11 cellular contexts compared by ENCODE assay signal in the genomic region with DNA sequence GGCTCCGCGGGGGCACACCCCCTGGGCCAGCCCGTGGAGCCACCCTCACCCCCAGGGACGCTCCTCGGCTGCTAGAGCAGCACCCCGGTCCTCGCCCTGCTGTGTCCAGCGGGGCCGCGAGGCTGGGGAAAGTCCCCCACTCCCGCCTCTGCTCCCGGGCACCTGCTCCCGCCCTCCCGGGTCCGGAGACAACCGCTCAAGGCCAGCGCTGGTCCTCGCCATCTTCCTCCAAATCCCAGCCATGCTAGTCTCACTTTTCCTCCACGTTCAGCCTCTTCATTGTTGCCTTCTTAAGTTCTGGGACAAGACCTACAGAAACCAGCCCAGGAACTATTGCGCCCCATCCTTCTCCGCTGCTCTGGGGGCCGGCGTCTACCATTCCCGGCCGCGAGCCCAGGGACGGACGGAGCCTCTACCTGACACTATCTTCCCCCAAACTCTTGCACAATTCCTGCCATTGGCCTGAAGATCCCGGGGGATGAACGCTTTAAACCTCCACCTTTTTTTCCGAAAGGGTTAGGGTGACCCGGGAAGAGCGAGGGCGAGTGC. TPM values are rescaled to one million over a fixed set of nuclear protein-coding genes. Genes with fewer than 3 reads are reported as not detected.
DNase-seq lines count a peak whose midpoint lies in the region; ATAC-seq and TF ChIP-seq lines count a peak whose summit lies in the region.
"Had no signal": no experiment of that assay in that cellular context is flagged by ENCODE, and none has a peak within 500 bp of the region (broad histone marks: within the 10 kb centered on the region; RNA-seq: fewer than 3 reads in every experiment).

No MANE protein-coding gene starts in this region.

- H3K4me1 ChIP-seq in mammary epithelial cell (ENCODE audit: insufficient read depth, low read length) (peaks cover 1% of the 10 kb centered on the region), mesenchymal stem cell (ENCODE audit: control insufficient read depth, insufficient read depth, low read depth, low read length) (peaks cover 19% of the 10 kb centered on the region), upper lobe of left lung (peaks cover 9 to 22% (median 16%) of the 10 kb centered on the region in 4 donors), gastroesophageal sphincter (peaks cover 0 to 20% (median 6%) of the 10 kb centered on the region in 3 donors)

- H3K9me3 ChIP-seq in mammary epithelial cell (replicated peaks; ENCODE audit: insufficient read depth, low read length) (no peaks in the 10 kb centered on the region), mesenchymal stem cell (ENCODE audit: control insufficient read depth, low read length) (no peaks in the 10 kb centered on the region), upper lobe of left lung (no peaks in the 10 kb centered on the region), gastroesophageal sphincter (no peaks in the 10 kb centered on the region)

- H3K4me3 ChIP-seq in mammary epithelial cell (replicated peaks in 1 of 3; ENCODE audit: insufficient read depth in 1 of 3, low read depth in 2 of 3, low read length in 3 of 3): peak overlapping the region in 1 of 3 experiments; percentile 20
- no peak overlapping the region for H3K4me3 ChIP-seq in mesenchymal stem cell (ENCODE audit: insufficient read depth in 1 of 2, low read depth in 1 of 2, low read length in 2 of 2)
- peak overlapping the region in 3 of 4 donors; percentile 1 to 30 (median 5) for H3K4me3 ChIP-seq in upper lobe of left lung
- peak overlapping the region in 1 of 2 donors; percentile 37 for H3K4me3 ChIP-seq in gastroesophageal sphincter

- H2BK15ac ChIP-seq in mesenchymal stem cell (ENCODE audit: low read depth, poor library complexity, severe bottlenecking): no peak overlapping the region

- no peak overlapping the region for H3K18ac ChIP-seq in mesenchymal stem cell (ENCODE audit: low read depth in 1 of 2, low read length in 2 of 2)

- 9% methylated on average over 18 of the region's 34 CpGs for WGBS in mammary epithelial cell (ENCODE audit: low coverage, missing lambda C conversion rate)
- WGBS in mesenchymal stem cell: 16% methylated on average over 33 of the region's 34 CpGs
- WGBS in upper lobe of left lung, 2 donors: 6 to 8% methylated on average over 26 to 27 of the region's 34 CpGs
- 1% methylated on average over 10 of the region's 34 CpGs; no CpG with 5 or more reads in 1 of the 2 donors for WGBS in gastroesophageal sphincter (ENCODE audit: low coverage in 1 of 2), 2 donors

- dilution Hi-C loops in mammary epithelial cell (cut with HindIII; ENCODE audit: low sequenced_read_pairs): no loop called here

- no peak for ATAC-seq in upper lobe of left lung (ENCODE audit: low FRiP score in 2 of 2)
- ATAC-seq in gastroesophageal sphincter: no peak
- ATAC-seq in GM21360 (IDR thresholded peaks at IDR 0.05; ENCODE audit: unreplicated experiment): no peak

- H3K79me1 ChIP-seq in mesenchymal stem cell (replicated peaks; ENCODE audit: low read length, poor library complexity, severe bottlenecking): no peaks in the 10 kb centered on the region

- no peaks in the 10 kb centered on the region for H3K9me3 Mint-ChIP-seq in MCF 10A (ENCODE audit: unreplicated experiment)
- H3K9me3 Mint-ChIP-seq in activated naive CD8-positive, alpha-beta T cell treated with anti-CD3 and anti-CD28 coated beads for 36 hours: no peaks in the 10 kb centered on the region

- H3K4me2 ChIP-seq in mammary epithelial cell (ENCODE audit: insufficient read depth, low read depth, low read length): peak overlapping the region; percentile 44
- peak overlapping the region; percentile 55 for H3K4me2 ChIP-seq in mesenchymal stem cell (ENCODE audit: low read length, poor library complexity, severe bottlenecking)

- H3K9ac ChIP-seq in mammary epithelial cell (ENCODE audit: insufficient read depth, low read length) (no peak overlapping the region), mesenchymal stem cell (ENCODE audit: low read length) (no peak overlapping the region)

- peak overlapping the region; percentile 69 for H2AFZ ChIP-seq in mammary epithelial cell (ENCODE audit: low read depth, low read length)
- no peak overlapping the region for H2AFZ ChIP-seq in mesenchymal stem cell (ENCODE audit: low read depth, low read length)

- H4K91ac ChIP-seq in mesenchymal stem cell (ENCODE audit: low read length): no peak overlapping the region

- in situ Hi-C loops in mammary epithelial cell (cut with MboI; ENCODE audit: low sequenced_read_pairs in 2 of 2): no loop called here

- no peaks in the 10 kb centered on the region for H3K4me1 Mint-ChIP-seq in MCF 10A (ENCODE audit: insufficient read depth, unreplicated experiment)
- peaks cover 4% of the 10 kb centered on the region for H3K4me1 Mint-ChIP-seq in activated naive CD8-positive, alpha-beta T cell treated with anti-CD3 and anti-CD28 coated beads for 36 hours

- H3K4me3 Mint-ChIP-seq in MCF 10A (ENCODE audit: unreplicated experiment): no peak overlapping the region
- H3K4me3 Mint-ChIP-seq in activated naive CD8-positive, alpha-beta T cell treated with anti-CD3 and anti-CD28 coated beads for 36 hours: peak overlapping the region; percentile 72

- no peak for TF ChIP-seq CTCF in mammary epithelial cell (conservative IDR thresholded peaks at IDR 0.05 in 1 of 2, IDR thresholded peaks at IDR 0.05 in 1 of 2; ENCODE audit: extremely low read depth in 1 of 2, insufficient read depth in 1 of 2, low read depth in 1 of 2, low read length in 2 of 2)
- TF ChIP-seq CTCF in MCF 10A (IDR thresholded peaks at IDR 0.05; ENCODE audit: unreplicated experiment): no peak
- no peak for TF ChIP-seq CTCF in upper lobe of left lung (IDR thresholded peaks at IDR 0.05)
- TF ChIP-seq CTCF in gastroesophageal sphincter (IDR thresholded peaks at IDR 0.05): no peak

- H3K36me3 Mint-ChIP-seq in MCF 10A (ENCODE audit: insufficient read depth, unreplicated experiment): no peaks in the 10 kb centered on the region
- H3K36me3 Mint-ChIP-seq in activated naive CD8-positive, alpha-beta T cell treated with anti-CD3 and anti-CD28 coated beads for 36 hours: no peaks in the 10 kb centered on the region

- H3K79me2 ChIP-seq in mammary epithelial cell (ENCODE audit: insufficient read depth, low read length): no peaks in the 10 kb centered on the region

- no peak overlapping the region for H2BK12ac ChIP-seq in mesenchymal stem cell (ENCODE audit: low read length in 2 of 2)

- H3K27ac ChIP-seq in mammary epithelial cell (ENCODE audit: insufficient read depth, low read depth, low read length) (no peak overlapping the region), mesenchymal stem cell (ENCODE audit: low read length, poor library complexity, severe bottlenecking) (no peak overlapping the region), upper lobe of left lung (no peak overlapping the region), gastroesophageal sphincter (no peak overlapping the region)
- H3K27ac ChIP-seq: brain microvascular endothelial cell had no signal

- no peak overlapping the region for H2AK5ac ChIP-seq in mesenchymal stem cell (ENCODE audit: low read length, severe bottlenecking)

- H2BK5ac ChIP-seq in mesenchymal stem cell (ENCODE audit: low read depth, low read length, poor library complexity, severe bottlenecking): no peak overlapping the region

- H3K4ac ChIP-seq in mesenchymal stem cell (ENCODE audit: low read depth in 1 of 2, low read length in 2 of 2): no peak overlapping the region

- no peak overlapping the region for H3K23ac ChIP-seq in mesenchymal stem cell (ENCODE audit: low read length in 2 of 2)

- DNase-seq in mammary epithelial cell (no peak), MCF 10A (ENCODE audit: unreplicated experiment) (no peak), mesenchymal stem cell (no peak), upper lobe of left lung (no peak), dedifferentiated amniotic fluid mesenchymal stem cell (ENCODE audit: extremely low spot score) (no peak)
- no peak for DNase-seq in activated naive CD8-positive, alpha-beta T cell treated with anti-CD3 and anti-CD28 coated beads for 36 hours
- DNase-seq: brain microvascular endothelial cell; Kasumi-1; NK-92 treated with Interleukin-12 subunit alpha and Interleukin-12 subunit beta, amount 100 ng/mL, for 24 hours had no signal

- TF ChIP-seq POLR2A in upper lobe of left lung (IDR thresholded peaks at IDR 0.05) (no peak), gastroesophageal sphincter (IDR thresholded peaks at IDR 0.05) (no peak)

- H3K14ac ChIP-seq in mesenchymal stem cell (ENCODE audit: low read length in 2 of 2): no peak overlapping the region

- H3K27ac Mint-ChIP-seq in MCF 10A (ENCODE audit: low read depth, unreplicated experiment): no peak overlapping the region
- H3K27ac Mint-ChIP-seq in activated naive CD8-positive, alpha-beta T cell treated with anti-CD3 and anti-CD28 coated beads for 36 hours: no peak overlapping the region

- CTCF ChIA-PET in mammary epithelial cell (lab: Charles Lee; ENCODE audit: low non-redundant PET) (no interaction called here), MCF 10A (lab: Yijun Ruan, JAX) (interaction anchor here (0.6 kb wide), 1 partner anchor 8 kb away, joined by 3 read pairs; no protein-coding TSS in a partner anchor)

- BruUV-seq in mammary epithelial cell (replicated peaks; lab: Mats Ljungman, UMichigan): no TSS peak
- no TSS peak for BruUV-seq in MCF 10A (replicated peaks; lab: Mats Ljungman, UMichigan)

- H3K27me3 Mint-ChIP-seq in MCF 10A (ENCODE audit: insufficient read depth, unreplicated experiment): peaks cover 48% of the 10 kb centered on the region
- H3K27me3 Mint-ChIP-seq in activated naive CD8-positive, alpha-beta T cell treated with anti-CD3 and anti-CD28 coated beads for 36 hours: peaks cover 67% of the 10 kb centered on the region

- H2BK120ac ChIP-seq in mesenchymal stem cell (ENCODE audit: low read depth, low read length): no peak overlapping the region

- TF ChIP-seq EP300 in upper lobe of left lung (IDR thresholded peaks at IDR 0.05) (no peak), gastroesophageal sphincter (IDR thresholded peaks at IDR 0.05) (no peak)

- intact Hi-C loops in mammary epithelial cell (cut with micrococcal nuclease) (no loop called here), MCF 10A (cut with micrococcal nuclease) (no loop called here)

- no peaks in the 10 kb centered on the region for H4K20me1 ChIP-seq in mammary epithelial cell (ENCODE audit: insufficient read depth, low read length)

- POLR2A ChIA-PET in MCF 10A (lab: Yijun Ruan, JAX): no interaction called here

- H4K8ac ChIP-seq in mesenchymal stem cell (ENCODE audit: low read length): no peak overlapping the region

- H3K36me3 ChIP-seq in mammary epithelial cell (ENCODE audit: insufficient read depth, low read length) (no peaks in the 10 kb centered on the region), mesenchymal stem cell (ENCODE audit: control insufficient read depth in 1 of 2, insufficient read depth in 2 of 2, low read depth in 1 of 2, low read length in 2 of 2) (no peaks in the 10 kb centered on the region), upper lobe of left lung (no peaks in the 10 kb centered on the region), gastroesophageal sphincter (no peaks in the 10 kb centered on the region)
- H3K36me3 ChIP-seq: brain microvascular endothelial cell had no signal

- peaks cover 18% of the 10 kb centered on the region for H3K27me3 ChIP-seq in mammary epithelial cell (ENCODE audit: insufficient read depth, low read length)
- H3K27me3 ChIP-seq in mesenchymal stem cell (ENCODE audit: control insufficient read depth in 1 of 2, insufficient read depth in 1 of 2, low read length in 2 of 2): peaks cover 50 to 79% of the 10 kb centered on the region in 2 experiments
- peaks cover 0 to 30% (median 17%) of the 10 kb centered on the region in 4 donors for H3K27me3 ChIP-seq in upper lobe of left lung
- H3K27me3 ChIP-seq in gastroesophageal sphincter: peaks cover 60% of the 10 kb centered on the region

RNA-seq across cellular contexts. Expression of gene KCP, which starts 4.8 kb away (rescaled TPM):
- total RNA-seq in mammary epithelial cell (under 1 TPM in 1 of 2 donors, not detected in 1; 0.50 TPM), MCF 10A (2022) (0.42 and 0.68 TPM in 2 replicates), upper lobe of left lung (1 to 10 TPM in 3 of 6 donors, under 1 TPM in 2, not detected in 1; 0.15 to 2.1 (median 1.1) TPM), gastroesophageal sphincter (under 1 TPM in 2 of 4 donors, not detected in 2; 0.31 to 0.67 TPM)
- 0.20 TPM for polyA plus RNA-seq in mammary epithelial cell
- not detected for polyA minus RNA-seq in mammary epithelial cell
- under 1 TPM; 0.10 to 0.14 TPM for total RNA-seq in activated naive CD8-positive, alpha-beta T cell treated with anti-CD3 and anti-CD28 coated beads for 36 hours
- polyA plus RNA-seq in mesenchymal stem cell (2013, experiment 1 of 2): 3.4 TPM
- polyA plus RNA-seq in mesenchymal stem cell (2013, experiment 2 of 2): 3.1 TPM

RNA-seq across cellular contexts. Expression of gene IRF5, which starts 22.4 kb away (rescaled TPM):
- total RNA-seq in mammary epithelial cell (10 to 100 TPM; 10.9 to 12.7 TPM), MCF 10A (2022) (7.5 and 10.1 TPM in 2 replicates), upper lobe of left lung (10 to 100 TPM; 10.7 to 83.8 (median 45.8) TPM), gastroesophageal sphincter (10 to 100 TPM in 1 of 4 donors, 1 to 10 TPM in 3; 6.6 to 10.1 (median 8.2) TPM)
- 2.8 TPM for polyA plus RNA-seq in mammary epithelial cell
- polyA minus RNA-seq in mammary epithelial cell: 4.5 TPM
- total RNA-seq in activated naive CD8-positive, alpha-beta T cell treated with anti-CD3 and anti-CD28 coated beads for 36 hours: 1 to 10 TPM; 3.8 to 4.0 TPM
- polyA plus RNA-seq in mesenchymal stem cell (2013, experiment 1 of 2): not detected
- polyA plus RNA-seq in mesenchymal stem cell (2013, experiment 2 of 2): not detected

RNA-seq across cellular contexts. Expression of gene ATP6V1F, which starts 52.7 kb away (rescaled TPM):
- 100 to 1,000 TPM in 1 of 2 donors, 10 to 100 TPM in 1; 83.7 to 171 TPM for total RNA-seq in mammary epithelial cell
- polyA plus RNA-seq in mammary epithelial cell: 304 TPM
- polyA minus RNA-seq in mammary epithelial cell: 81.7 TPM
- total RNA-seq in MCF 10A (2022): 125 and 152 TPM in 2 replicates
- total RNA-seq in activated naive CD8-positive, alpha-beta T cell treated with anti-CD3 and anti-CD28 coated beads for 36 hours: 100 to 1,000 TPM; 125 to 127 TPM
- 413 TPM for polyA plus RNA-seq in mesenchymal stem cell (2013, experiment 1 of 2)
- polyA plus RNA-seq in mesenchymal stem cell (2013, experiment 2 of 2): 407 TPM
- total RNA-seq in upper lobe of left lung: 100 to 1,000 TPM in 5 of 6 donors, 10 to 100 TPM in 1; 99.8 to 224 (median 156) TPM
- total RNA-seq in gastroesophageal sphincter: 100 to 1,000 TPM in 1 of 4 donors, 10 to 100 TPM in 3; 67.7 to 101 (median 84.5) TPM

Comparison
In these comparisons a context has a peak if more than half of its experiments do, and no peak if none do; other contexts are left out.
1. H3K4me3 ChIP-seq: peak in upper lobe of left lung (3 of 4); none in mesenchymal stem cell (0 of 2).